1 cellular context compared by ENCODE assay signal in the genomic region with DNA sequence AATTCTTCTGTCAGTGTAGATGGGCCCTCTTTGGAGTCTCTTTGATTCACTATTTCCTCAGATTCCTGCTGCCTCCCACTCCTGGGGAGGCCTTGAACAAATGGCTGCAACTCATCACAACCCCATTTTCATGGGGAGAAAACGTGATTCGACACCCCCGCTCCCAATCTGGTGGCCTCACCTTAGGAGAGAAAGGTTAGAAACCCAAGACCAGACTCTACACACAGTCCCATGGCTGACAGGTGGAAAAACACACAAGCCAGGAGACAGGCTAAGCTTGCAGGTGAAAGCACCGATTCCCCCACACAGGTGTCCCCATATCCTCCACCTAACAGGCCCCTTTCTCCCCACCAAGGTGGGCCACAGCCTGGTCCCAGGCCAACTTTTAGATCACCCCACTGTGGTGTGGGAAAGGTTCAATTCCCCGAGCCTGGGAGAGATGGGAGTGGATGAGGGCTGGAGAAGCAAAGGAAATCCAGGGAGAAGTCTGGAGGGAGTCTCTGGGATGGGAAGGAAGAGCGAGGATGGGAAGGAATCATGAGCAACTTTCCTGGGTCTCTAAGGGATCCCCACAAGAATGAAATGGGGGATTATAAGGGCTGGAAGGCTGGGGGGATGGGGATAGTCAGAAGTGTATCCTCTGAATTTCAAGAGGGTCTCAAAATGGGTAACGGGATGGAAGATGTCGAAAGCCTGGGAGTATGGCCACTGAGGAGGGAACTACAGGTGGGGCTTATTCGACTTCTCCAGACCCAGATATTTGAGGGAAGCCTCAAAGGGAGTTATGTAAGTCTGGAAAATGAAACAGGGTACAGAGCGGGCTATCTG.
TF ChIP-seq lines count a peak whose summit lies in the region.

No MANE protein-coding gene starts in this region.

TF ChIP-seq in K562, 482 proteins besides CTCF, POLR2A, EP300 and RAD21:
- TF ChIP-seq CTBP1 (IDR thresholded peaks at IDR 0.05; ENCODE audit: borderline replicate concordance) (no peak), E2F5 (CRISPR knock-in tag; IDR thresholded peaks at IDR 0.05) (no peak), U2AF1 (optimal IDR thresholded peaks at IDR 0.05; ENCODE audit: low read depth, low read length) (no peak), ZNF311 (CRISPR knock-in tag; IDR thresholded peaks at IDR 0.05) (no peak), ZNF354B (CRISPR knock-in tag; IDR thresholded peaks at IDR 0.05) (no peak), HDAC3 (IDR thresholded peaks at IDR 0.05; ENCODE audit: borderline replicate concordance, partially characterized antibody) (no peak), ZNF57 (CRISPR knock-in tag; IDR thresholded peaks at IDR 0.05) (no peak), KAT7 (CRISPR knock-in tag; IDR thresholded peaks at IDR 0.05; ENCODE audit: borderline replicate concordance) (peak; percentile 67; the same call in 1 of the 2 replicates), LEF1 (IDR thresholded peaks at IDR 0.05) (0 out of 2 replicates have a peak, but pooled peaks have one; percentile 17), NKRF (IDR thresholded peaks at IDR 0.05; ENCODE audit: borderline replicate concordance) (peak; percentile 36; the same call in 1 of the 2 replicates), ARNT (IDR thresholded peaks at IDR 0.05) (0 out of 4 replicates have a peak, but pooled peaks of 1 of the 2 experiments have one; percentile 17), ETV5 (CRISPR knock-in tag; IDR thresholded peaks at IDR 0.05; ENCODE audit: low read depth) (0 out of 2 replicates have a peak, but pooled peaks have one; percentile 32), HMBOX1 (IDR thresholded peaks at IDR 0.05) (no peak), CHCHD3 (CRISPR knock-in tag; IDR thresholded peaks at IDR 0.05) (no peak), RBM17 (IDR thresholded peaks at IDR 0.05; ENCODE audit: borderline replicate concordance, low read depth, low read length) (no peak), RAD51 (IDR thresholded peaks at IDR 0.05; ENCODE audit: borderline replicate concordance, low read depth) (no peak), DIDO1 (tag; IDR thresholded peaks at IDR 0.05; ENCODE audit: low read depth) (no peak), NCOA4 (IDR thresholded peaks at IDR 0.05; ENCODE audit: partially characterized antibody) (no peak), PREB (CRISPR knock-in tag; IDR thresholded peaks at IDR 0.05) (0 out of 2 replicates have a peak, but pooled peaks have one; percentile 33), CREB1 (IDR thresholded peaks at IDR 0.05) (no peak), CREB1 (CRISPR knock-in tag; IDR thresholded peaks at IDR 0.05) (0 out of 2 replicates have a peak, but pooled peaks have one; percentile 27), FOXP1 (CRISPR knock-in tag; IDR thresholded peaks at IDR 0.05) (no peak)
- TF ChIP-seq, protein P1, sequence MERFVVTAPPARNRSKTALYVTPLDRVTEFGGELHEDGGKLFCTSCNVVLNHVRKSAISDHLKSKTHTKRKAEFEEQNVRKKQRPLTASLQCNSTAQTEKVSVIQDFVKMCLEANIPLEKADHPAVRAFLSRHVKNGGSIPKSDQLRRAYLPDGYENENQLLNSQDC (CRISPR knock-in tag; IDR thresholded peaks at IDR 0.05): no peak
- TF ChIP-seq, protein P2, sequence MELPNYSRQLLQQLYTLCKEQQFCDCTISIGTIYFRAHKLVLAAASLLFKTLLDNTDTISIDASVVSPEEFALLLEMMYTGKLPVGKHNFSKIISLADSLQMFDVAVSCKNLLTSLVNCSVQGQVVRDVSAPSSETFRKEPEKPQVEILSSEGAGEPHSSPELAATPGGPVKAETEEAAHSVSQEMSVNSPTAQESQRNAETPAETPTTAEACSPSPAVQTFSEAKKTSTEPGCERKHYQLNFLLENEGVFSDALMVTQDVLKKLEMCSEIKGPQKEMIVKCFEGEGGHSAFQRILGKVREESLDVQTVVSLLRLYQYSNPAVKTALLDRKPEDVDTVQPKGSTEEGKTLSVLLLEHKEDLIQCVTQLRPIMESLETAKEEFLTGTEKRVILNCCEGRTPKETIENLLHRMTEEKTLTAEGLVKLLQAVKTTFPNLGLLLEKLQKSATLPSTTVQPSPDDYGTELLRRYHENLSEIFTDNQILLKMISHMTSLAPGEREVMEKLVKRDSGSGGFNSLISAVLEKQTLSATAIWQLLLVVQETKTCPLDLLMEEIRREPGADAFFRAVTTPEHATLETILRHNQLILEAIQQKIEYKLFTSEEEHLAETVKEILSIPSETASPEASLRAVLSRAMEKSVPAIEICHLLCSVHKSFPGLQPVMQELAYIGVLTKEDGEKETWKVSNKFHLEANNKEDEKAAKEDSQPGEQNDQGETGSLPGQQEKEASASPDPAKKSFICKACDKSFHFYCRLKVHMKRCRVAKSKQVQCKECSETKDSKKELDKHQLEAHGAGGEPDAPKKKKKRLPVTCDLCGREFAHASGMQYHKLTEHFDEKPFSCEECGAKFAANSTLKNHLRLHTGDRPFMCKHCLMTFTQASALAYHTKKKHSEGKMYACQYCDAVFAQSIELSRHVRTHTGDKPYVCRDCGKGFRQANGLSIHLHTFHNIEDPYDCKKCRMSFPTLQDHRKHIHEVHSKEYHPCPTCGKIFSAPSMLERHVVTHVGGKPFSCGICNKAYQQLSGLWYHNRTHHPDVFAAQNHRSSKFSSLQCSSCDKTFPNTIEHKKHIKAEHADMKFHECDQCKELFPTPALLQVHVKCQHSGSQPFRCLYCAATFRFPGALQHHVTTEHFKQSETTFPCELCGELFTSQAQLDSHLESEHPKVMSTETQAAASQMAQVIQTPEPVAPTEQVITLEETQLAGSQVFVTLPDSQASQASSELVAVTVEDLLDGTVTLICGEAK (IDR thresholded peaks at IDR 0.05): 0 out of 2 replicates have a peak, but pooled peaks have one; percentile 16
- TF ChIP-seq, protein P2 (CRISPR knock-in tag; IDR thresholded peaks at IDR 0.05): no peak
- TF ChIP-seq, protein P3, sequence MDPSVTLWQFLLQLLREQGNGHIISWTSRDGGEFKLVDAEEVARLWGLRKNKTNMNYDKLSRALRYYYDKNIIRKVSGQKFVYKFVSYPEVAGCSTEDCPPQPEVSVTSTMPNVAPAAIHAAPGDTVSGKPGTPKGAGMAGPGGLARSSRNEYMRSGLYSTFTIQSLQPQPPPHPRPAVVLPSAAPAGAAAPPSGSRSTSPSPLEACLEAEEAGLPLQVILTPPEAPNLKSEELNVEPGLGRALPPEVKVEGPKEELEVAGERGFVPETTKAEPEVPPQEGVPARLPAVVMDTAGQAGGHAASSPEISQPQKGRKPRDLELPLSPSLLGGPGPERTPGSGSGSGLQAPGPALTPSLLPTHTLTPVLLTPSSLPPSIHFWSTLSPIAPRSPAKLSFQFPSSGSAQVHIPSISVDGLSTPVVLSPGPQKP (CRISPR knock-in tag; IDR thresholded peaks at IDR 0.05): no peak
